Comparison of ENCODE assay signal across 11 cellular contexts in genomic region chr1:245860681-245861552, GRCh38.
A peak's percentile ranks its signal among the peaks of the same experiment; 100 is the strongest.
DNase-seq lines count a peak whose midpoint lies in the region; ATAC-seq and TF ChIP-seq lines count a peak whose summit lies in the region.
"Had no signal": no experiment of that assay in that cellular context is flagged by ENCODE, and none has a peak within 500 bp of the region (broad histone marks: within the 10 kb centered on the region; RNA-seq: fewer than 3 reads in every experiment).

No MANE protein-coding gene starts in this region.

- H3K27ac Mint-ChIP-seq in HFFc6 (peak overlapping the region; percentile 85), progenitor cell of endocrine pancreas (no peak overlapping the region)
- H3K27ac Mint-ChIP-seq in activated T-cell treated with anti-CD3 and anti-CD28 coated beads, Interleukin-2, amount 50 U/mL, for 72 hours = no peak overlapping the region

- 41% methylated on average over 8 of the region's 8 CpGs for WGBS in hepatocyte (ENCODE audit: low lambda C conversion rate, missing lambda C conversion rate)
- WGBS in smooth muscle cell (ENCODE audit: low lambda C conversion rate) = 35% methylated on average over 8 of the region's 8 CpGs

- H3K4me3 ChIP-seq in astrocyte of the spinal cord (ENCODE audit: low read depth, low read length) (no peak overlapping the region), hepatocyte (no peak overlapping the region), smooth muscle cell (no peak overlapping the region)

- H3F3A ChIP-seq in smooth muscle cell (ENCODE audit: low read depth) = peaks cover 20% of the 10 kb centered on the region

- no peak; the same call in none of the 2 replicates for TF ChIP-seq CTCF in HFFc6 (IDR thresholded peaks at IDR 0.05)
- no peak for TF ChIP-seq CTCF in astrocyte of the spinal cord (IDR thresholded peaks at IDR 0.05; ENCODE audit: low read depth, low read length)
- TF ChIP-seq CTCF in hepatocyte (IDR thresholded peaks at IDR 0.05; ENCODE audit: poor library complexity) = no peak
- TF ChIP-seq CTCF in smooth muscle cell (IDR thresholded peaks at IDR 0.05; ENCODE audit: borderline replicate concordance, insufficient read depth, poor library complexity, severe bottlenecking) = no peak
- TF ChIP-seq CTCF in progenitor cell of endocrine pancreas (IDR thresholded peaks at IDR 0.05; ENCODE audit: unreplicated experiment) = no peak

- H3K9me3 ChIP-seq in hepatocyte (ENCODE audit: low read depth) (no peaks in the 10 kb centered on the region), smooth muscle cell (replicated peaks; ENCODE audit: low read depth) (no peaks in the 10 kb centered on the region)

- H4K20me1 ChIP-seq in hepatocyte (ENCODE audit: insufficient read depth, poor library complexity, severe bottlenecking) (no peaks in the 10 kb centered on the region), smooth muscle cell (ENCODE audit: low read depth) (no peaks in the 10 kb centered on the region)

- H3K4me1 Mint-ChIP-seq in HFFc6 (ENCODE audit: low read depth) (peaks cover 76% of the 10 kb centered on the region), progenitor cell of endocrine pancreas (ENCODE audit: low read depth) (peaks cover 12% of the 10 kb centered on the region)
- peaks cover 5% of the 10 kb centered on the region for H3K4me1 Mint-ChIP-seq in activated T-cell treated with anti-CD3 and anti-CD28 coated beads, Interleukin-2, amount 50 U/mL, for 72 hours (ENCODE audit: low read depth)

- H3K27me3 Mint-ChIP-seq in HFFc6 (ENCODE audit: insufficient read depth) = peaks cover 1% of the 10 kb centered on the region; the same call in 1 of the 2 replicates
- no peaks in the 10 kb centered on the region for H3K27me3 Mint-ChIP-seq in activated T-cell treated with anti-CD3 and anti-CD28 coated beads, Interleukin-2, amount 50 U/mL, for 72 hours (ENCODE audit: low read depth)
- no peaks in the 10 kb centered on the region for H3K27me3 Mint-ChIP-seq in progenitor cell of endocrine pancreas

- H3K4me3 Mint-ChIP-seq in HFFc6 (no peak overlapping the region; the same call in 1 of the 2 replicates), progenitor cell of endocrine pancreas (ENCODE audit: low read depth) (no peak overlapping the region)
- H3K4me3 Mint-ChIP-seq in activated T-cell treated with anti-CD3 and anti-CD28 coated beads, Interleukin-2, amount 50 U/mL, for 72 hours = no peak overlapping the region

- in situ Hi-C loops in astrocyte of the spinal cord (cut with HindIII; ENCODE audit: low sequenced_read_pairs) = no loop called here

- peaks cover 26% of the 10 kb centered on the region for H3K36me3 Mint-ChIP-seq in HFFc6 (ENCODE audit: low read depth)
- H3K36me3 Mint-ChIP-seq in activated T-cell treated with anti-CD3 and anti-CD28 coated beads, Interleukin-2, amount 50 U/mL, for 72 hours (ENCODE audit: insufficient read depth in 2 of 2) = peaks cover 2% of the 10 kb centered on the region in 2 donors
- H3K36me3 Mint-ChIP-seq in progenitor cell of endocrine pancreas (ENCODE audit: insufficient read depth) = no peaks in the 10 kb centered on the region

- H3K79me2 ChIP-seq in hepatocyte (no peaks in the 10 kb centered on the region), smooth muscle cell (ENCODE audit: low read depth) (no peaks in the 10 kb centered on the region)

- H3K27me3 ChIP-seq in hepatocyte (no peaks in the 10 kb centered on the region), smooth muscle cell (ENCODE audit: low read depth) (no peaks in the 10 kb centered on the region)

- H3K4me2 ChIP-seq in hepatocyte = peak overlapping the region; percentile 14
- peak overlapping the region; percentile 53 for H3K4me2 ChIP-seq in smooth muscle cell

- peak overlapping the region; percentile 71 for H3K27ac ChIP-seq in hepatocyte
- H3K27ac ChIP-seq in smooth muscle cell (ENCODE audit: low read depth) = peak overlapping the region; percentile 85

- ATAC-seq in activated T-cell treated with anti-CD3 and anti-CD28 coated beads, Interleukin-2, amount 50 U/mL, for 72 hours (replicated peaks in 1 of 2) = no peak
- ATAC-seq in GM21390 (IDR thresholded peaks at IDR 0.05; ENCODE audit: unreplicated experiment) = no peak

- DNase-seq in HFFc6 (no peak), astrocyte of the spinal cord (ENCODE audit: low read depth, low spot score) (peak; percentile 86), hepatocyte (ENCODE audit: low spot score) (no peak), smooth muscle cell (lab: John Stamatoyannopoulos, UW; ENCODE audit: unreplicated experiment) (no peak), progenitor cell of endocrine pancreas (ENCODE audit: low spot score, unreplicated experiment) (no peak)
- no peak for DNase-seq in activated T-cell treated with anti-CD3 and anti-CD28 coated beads, Interleukin-2, amount 50 U/mL, for 72 hours
- DNase-seq: hypothalamus, NCI-H1048, SHP77 had no signal

- H3K36me3 ChIP-seq in hepatocyte (replicated peaks; ENCODE audit: insufficient read depth, low read depth) = no peaks in the 10 kb centered on the region
- H3K36me3 ChIP-seq in smooth muscle cell (ENCODE audit: low read depth) = peaks cover 4% of the 10 kb centered on the region

- H3K9me3 Mint-ChIP-seq in HFFc6 (no peaks in the 10 kb centered on the region), progenitor cell of endocrine pancreas (ENCODE audit: low read depth) (no peaks in the 10 kb centered on the region)
- H3K9me3 Mint-ChIP-seq in activated T-cell treated with anti-CD3 and anti-CD28 coated beads, Interleukin-2, amount 50 U/mL, for 72 hours = no peaks in the 10 kb centered on the region
- H3K9me3 Mint-ChIP-seq: activated naive CD4-positive, alpha-beta T cell treated with anti-CD3 and anti-CD28 coated beads, Interleukin-2, amount 50 U/mL, for 72 hours had no signal

- H3K4me1 ChIP-seq in hepatocyte (ENCODE audit: insufficient read depth) = peaks cover 31% of the 10 kb centered on the region
- H3K4me1 ChIP-seq in smooth muscle cell (ENCODE audit: low read depth) = peaks cover 20% of the 10 kb centered on the region

- H3K9me2 ChIP-seq in hepatocyte (replicated peaks; ENCODE audit: insufficient read depth) = no peaks in the 10 kb centered on the region

- H2AFZ ChIP-seq in hepatocyte (no peak overlapping the region), smooth muscle cell (ENCODE audit: low read depth) (no peak overlapping the region)

- H3K9ac ChIP-seq in smooth muscle cell (ENCODE audit: low read depth) = no peak overlapping the region
